In genomic region chr17:50609376-50610074, GRCh38 we compare ENCODE assay signal across 31 cellular contexts. TPM values are rescaled to one million over a fixed set of nuclear protein-coding genes. Genes with fewer than 3 reads are reported as not detected.
DNase-seq lines count a peak whose midpoint lies in the region; ATAC-seq lines count a peak whose summit lies in the region.
"Had no signal": no experiment of that assay in that cellular context is flagged by ENCODE, and none has a peak within 500 bp of the region (broad histone marks: within the 10 kb centered on the region; RNA-seq: fewer than 3 reads in every experiment).

No MANE protein-coding gene starts in this region.

- no peak overlapping the region for H2BK120ac ChIP-seq in neuronal stem cell (ENCODE audit: low read depth, low read length)

- DNase-seq in NCI-H1092 (lab: John Stamatoyannopoulos, UW), result peak; percentile 52
- DNase-seq in NCI-H2171 (lab: John Stamatoyannopoulos, UW), result peak; percentile 70
- no peak for DNase-seq in neuronal stem cell (ENCODE audit: low spot score)
- DNase-seq in AML-193 (lab: John Stamatoyannopoulos, UW), result no peak
- DNase-seq: activated CD4-positive, alpha-beta T cell treated with anti-CD3 and anti-CD28 coated beads for 4 hours; activated effector memory CD4-positive, alpha-beta T cell treated with Interleukin-2 at 50 U/mL for 16 hours; DND-41; GF-D8; GOT3; KBM-7; kidney glomerular epithelial cell; MG63; mucosa of descending colon; NCI-H1436; NCI-H526; ovary; SIG-M5; trophoblast cell had no signal

- H3K4me1 ChIP-seq in neuronal stem cell (ENCODE audit: control insufficient read depth in 2 of 2, insufficient read depth in 1 of 2, low read depth in 1 of 2, low read length in 2 of 2), result peaks cover 6 to 14% of the 10 kb centered on the region in 2 donors
- H3K4me1 ChIP-seq: breast epithelium had no signal

- no peaks in the 10 kb centered on the region for H3K36me3 ChIP-seq in neuronal stem cell (replicated peaks in 1 of 2; ENCODE audit: control insufficient read depth in 2 of 2, insufficient read depth in 2 of 2, low read length in 2 of 2)
- H3K36me3 ChIP-seq: BLaER1 treated with 17β-estradiol and CSF1 and Interleukin-3, amounts not matched to agents 10 nM and 100 nM; breast epithelium; gastroesophageal sphincter; MG63; ovary had no signal

- H2BK15ac ChIP-seq in neuronal stem cell (ENCODE audit: low read length), result peak overlapping the region; percentile 92

- no peak overlapping the region for H2BK12ac ChIP-seq in neuronal stem cell (ENCODE audit: low read length)

- peak overlapping the region; percentile 95 for H2AK5ac ChIP-seq in neuronal stem cell (ENCODE audit: low read depth, low read length)

- H4K8ac ChIP-seq in neuronal stem cell (ENCODE audit: low read depth, low read length), result peak overlapping the region; percentile 7

- H3K9me3 ChIP-seq in neuronal stem cell (replicated peaks in 1 of 2; ENCODE audit: control insufficient read depth in 2 of 2, insufficient read depth in 1 of 2, low read depth in 1 of 2, low read length in 2 of 2), result no peaks in the 10 kb centered on the region
- H3K9me3 ChIP-seq: BLaER1 treated with 17β-estradiol and CSF1 and Interleukin-3, amounts not matched to agents 10 nM and 100 nM; breast epithelium; gastroesophageal sphincter; MG63; mucosa of descending colon; ovary had no signal

- peak overlapping the region; percentile 12 for H3K27ac Mint-ChIP-seq in dendritic cell treated with granulocyte-macrophage colony-stimulating factor and Interleukin-4, amounts not matched to agents 40 ng/mL and 50 ng/mL, for 4 days
- H3K27ac Mint-ChIP-seq: activated naive CD8-positive, alpha-beta T cell; natural killer cell treated with Interleukin-12 subunit alpha and Interleukin-12 subunit beta and Interleukin-15 and Interleukin-18, amount 100 ng/mL, for 72 hours; stimulated activated memory B cell treated with anti-CD40 and anti-IgM and Interleukin-4, amounts not matched to agents 10 μg/mL and 1 μg/mL and 100 μg/mL, for 72 hours had no signal

- peak overlapping the region; percentile 89 for H3K18ac ChIP-seq in neuronal stem cell (ENCODE audit: low read length)

- H3K27me3 ChIP-seq in neuronal stem cell (ENCODE audit: control insufficient read depth in 3 of 3, insufficient read depth in 3 of 3, low read depth in 1 of 3, low read length in 3 of 3), result no peaks in the 10 kb centered on the region
- H3K27me3 ChIP-seq: BLaER1 treated with 17β-estradiol and CSF1 and Interleukin-3, amounts not matched to agents 10 nM and 100 nM; breast epithelium; hepatocyte; MG63; ovary had no signal

- H3K27me3 Mint-ChIP-seq in dendritic cell treated with granulocyte-macrophage colony-stimulating factor and Interleukin-4, amounts not matched to agents 40 ng/mL and 50 ng/mL, for 4 days, result peaks cover 61% of the 10 kb centered on the region
- H3K27me3 Mint-ChIP-seq: activated naive CD8-positive, alpha-beta T cell had no signal

- no peak overlapping the region for H3K4me3 Mint-ChIP-seq in dendritic cell treated with granulocyte-macrophage colony-stimulating factor and Interleukin-4, amounts not matched to agents 40 ng/mL and 50 ng/mL, for 4 days
- H3K4me3 Mint-ChIP-seq: activated naive CD8-positive, alpha-beta T cell; natural killer cell treated with Interleukin-12 subunit alpha and Interleukin-12 subunit beta and Interleukin-15 and Interleukin-18, amount 100 ng/mL, for 72 hours; stimulated activated memory B cell treated with anti-CD40 and anti-IgM and Interleukin-4, amounts not matched to agents 10 μg/mL and 1 μg/mL and 100 μg/mL, for 72 hours had no signal

- intact Hi-C loops in dendritic cell treated with granulocyte-macrophage colony-stimulating factor and Interleukin-4, amounts not matched to agents 40 ng/mL and 50 ng/mL, for 4 days (cut with micrococcal nuclease), result no loop called here

- H4K91ac ChIP-seq in neuronal stem cell (ENCODE audit: low read depth, low read length, poor library complexity), result peak overlapping the region; percentile 76

- H3K14ac ChIP-seq in neuronal stem cell (ENCODE audit: low read length), result no peak overlapping the region

- peak overlapping the region; percentile 71 for H3K23ac ChIP-seq in neuronal stem cell (ENCODE audit: low read depth, low read length, poor library complexity)

- no peak overlapping the region for H2AFZ ChIP-seq in neuronal stem cell (ENCODE audit: low read length)
- H2AFZ ChIP-seq: hepatocyte had no signal

- WGBS in neuronal stem cell (ENCODE audit: extremely low coverage in 2 of 2, insufficient read length in 2 of 2, insufficient replicate concordance in 1 of 2), 2 donors, result no CpG with 5 or more reads among the region's 25 CpGs

- H3K9me3 Mint-ChIP-seq in dendritic cell treated with granulocyte-macrophage colony-stimulating factor and Interleukin-4, amounts not matched to agents 40 ng/mL and 50 ng/mL, for 4 days, result no peaks in the 10 kb centered on the region
- H3K9me3 Mint-ChIP-seq: natural killer cell treated with Interleukin-12 subunit alpha and Interleukin-12 subunit beta and Interleukin-15 and Interleukin-18, amount 100 ng/mL, for 72 hours; stimulated activated memory B cell treated with anti-CD40 and anti-IgM and Interleukin-4, amounts not matched to agents 10 μg/mL and 1 μg/mL and 100 μg/mL, for 72 hours had no signal

- no peaks in the 10 kb centered on the region for H3K79me1 ChIP-seq in neuronal stem cell (ENCODE audit: low read depth, low read length)

- H3K27ac ChIP-seq in neuronal stem cell (replicated peaks; ENCODE audit: low read length), result no peak overlapping the region
- H3K27ac ChIP-seq: BLaER1 treated with 17β-estradiol and CSF1 and Interleukin-3, amounts not matched to agents 10 nM and 100 nM; breast epithelium; gastroesophageal sphincter; hepatocyte; ovary had no signal

- H3K4me2 ChIP-seq in neuronal stem cell (ENCODE audit: insufficient read depth, low read length, poor library complexity, severe bottlenecking), result no peak overlapping the region
- H3K4me2 ChIP-seq: BLaER1 treated with 17β-estradiol and CSF1 and Interleukin-3, amounts not matched to agents 10 nM and 100 nM; hepatocyte had no signal

- peak overlapping the region; percentile 45 for H3K4ac ChIP-seq in neuronal stem cell (ENCODE audit: low read length)

- H3K9ac ChIP-seq in neuronal stem cell (ENCODE audit: low read depth, low read length, poor library complexity), result peak overlapping the region; percentile 50
- H3K9ac ChIP-seq: BLaER1 treated with 17β-estradiol and CSF1 and Interleukin-3, amounts not matched to agents 10 nM and 100 nM had no signal

- no peak overlapping the region for H3K4me3 ChIP-seq in neuronal stem cell (ENCODE audit: low read length in 2 of 2)
- H3K4me3 ChIP-seq: BLaER1 treated with 17β-estradiol and CSF1 and Interleukin-3, amounts not matched to agents 10 nM and 100 nM; breast epithelium; gastroesophageal sphincter; hepatocyte; lung; MG63; mucosa of descending colon; ovary had no signal

- no peaks in the 10 kb centered on the region for H3K36me3 Mint-ChIP-seq in dendritic cell treated with granulocyte-macrophage colony-stimulating factor and Interleukin-4, amounts not matched to agents 40 ng/mL and 50 ng/mL, for 4 days (ENCODE audit: low read depth)
- H3K36me3 Mint-ChIP-seq: activated naive CD8-positive, alpha-beta T cell; natural killer cell treated with Interleukin-12 subunit alpha and Interleukin-12 subunit beta and Interleukin-15 and Interleukin-18, amount 100 ng/mL, for 72 hours; stimulated activated memory B cell treated with anti-CD40 and anti-IgM and Interleukin-4, amounts not matched to agents 10 μg/mL and 1 μg/mL and 100 μg/mL, for 72 hours had no signal

- H3K4me1 Mint-ChIP-seq in dendritic cell treated with granulocyte-macrophage colony-stimulating factor and Interleukin-4, amounts not matched to agents 40 ng/mL and 50 ng/mL, for 4 days (ENCODE audit: low read depth), result peaks cover 29% of the 10 kb centered on the region

- peak overlapping the region; percentile 73 for H2BK5ac ChIP-seq in neuronal stem cell (ENCODE audit: low read length)

- ATAC-seq in GM19023 (IDR thresholded peaks at IDR 0.05; ENCODE audit: unreplicated experiment), result no peak
- ATAC-seq in HG03025 (IDR thresholded peaks at IDR 0.05; ENCODE audit: low FRiP score, unreplicated experiment), result no peak
- ATAC-seq: gastroesophageal sphincter; mucosa of descending colon; natural killer cell treated with Interleukin-12 subunit alpha and Interleukin-12 subunit beta and Interleukin-15 and Interleukin-18, amount 100 ng/mL, for 72 hours; Panc1; stimulated activated memory B cell treated with anti-CD40 and anti-IgM and Interleukin-4, amounts not matched to agents 10 μg/mL and 1 μg/mL and 100 μg/mL, for 72 hours had no signal

RNA-seq across cellular contexts. Expression of gene ABCC3, which starts 25.2 kb away (rescaled TPM):
- 0.26 TPM for polyA plus RNA-seq in neuronal stem cell (2013, experiment 1 of 2)
- polyA plus RNA-seq in neuronal stem cell (2013, experiment 2 of 2), result 0.22 TPM

RNA-seq across cellular contexts. Expression of gene CACNA1G, which starts 49.0 kb away (rescaled TPM):
- 3.0 TPM for polyA plus RNA-seq in neuronal stem cell (2013, experiment 1 of 2)
- polyA plus RNA-seq in neuronal stem cell (2013, experiment 2 of 2), result 2.8 TPM
- polyA plus RNA-seq: endothelial cell of umbilical vein had no signal

Comparison
In these comparisons a context has a peak if more than half of its experiments do, and no peak if none do; other contexts are left out.
1. DNase-seq: peak in NCI-H1092 (single experiment) and NCI-H2171 (single experiment); none in neuronal stem cell (single experiment) and AML-193 (0 of 2).